20 cellular contexts compared by ENCODE assay signal in the genomic region with DNA sequence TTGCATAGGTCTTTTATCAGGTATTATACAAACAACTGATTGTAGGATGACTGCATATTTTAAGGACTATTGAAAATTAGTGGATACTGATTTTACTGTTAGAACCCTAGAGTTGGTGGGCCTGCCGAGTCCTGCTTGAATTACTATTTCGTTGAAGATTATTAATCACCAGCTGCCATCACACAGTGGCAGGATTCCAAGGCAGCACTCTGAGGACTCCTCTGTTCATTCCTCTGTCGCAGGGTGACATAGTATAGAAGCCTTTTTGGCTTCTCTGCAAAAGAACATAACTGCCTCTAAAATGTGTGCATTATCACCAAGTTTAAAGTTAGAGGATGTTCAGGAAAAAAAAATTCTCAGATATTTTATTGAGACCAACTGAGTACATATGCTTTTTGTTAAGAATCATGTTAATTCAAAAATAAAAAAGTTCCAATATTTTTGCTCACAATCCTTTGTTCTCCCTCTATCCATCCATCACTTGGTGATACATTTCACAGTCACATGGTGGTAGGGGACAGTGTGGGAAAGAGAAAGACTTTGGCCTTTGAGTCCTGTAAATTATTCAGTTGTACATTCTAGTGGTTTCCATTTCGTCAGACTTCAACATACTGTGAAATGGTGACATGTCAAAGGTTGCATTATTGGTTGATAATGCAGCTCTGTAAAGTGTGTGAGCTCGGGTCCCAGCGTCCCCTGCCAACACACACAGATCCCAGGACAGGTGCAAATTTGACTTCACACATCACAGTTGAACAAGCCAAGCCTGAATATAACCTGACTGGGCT.
DNase-seq lines count a peak whose midpoint lies in the region; TF ChIP-seq lines count a peak whose summit lies in the region.
"Had no signal": no experiment of that assay in that cellular context is flagged by ENCODE, and none has a peak within 500 bp of the region (broad histone marks: within the 10 kb centered on the region; RNA-seq: fewer than 3 reads in every experiment).

No MANE protein-coding gene starts in this region.

- no peaks in the 10 kb centered on the region for H3K27me3 ChIP-seq in layer of hippocampus (ENCODE audit: control insufficient read depth, insufficient read depth, low read length)
- no peaks in the 10 kb centered on the region for H3K27me3 ChIP-seq in Peyer's patch
- H3K27me3 ChIP-seq: transverse colon had no signal

- peak overlapping the region; percentile 74 for H3K27ac ChIP-seq in layer of hippocampus (ENCODE audit: low read depth, low read length)
- H3K27ac ChIP-seq in temporal lobe (ENCODE audit: low read depth, low read length) = peak overlapping the region; percentile 84
- H3K27ac ChIP-seq in Peyer's patch = no peak overlapping the region
- H3K27ac ChIP-seq: KMS-11, transverse colon had no signal

- H3K4me1 ChIP-seq in Peyer's patch = no peaks in the 10 kb centered on the region
- H3K4me1 ChIP-seq: transverse colon had no signal

- no peak for TF ChIP-seq POLR2A in Peyer's patch (IDR thresholded peaks at IDR 0.05)

- DNase-seq in NCI-H2171 (lab: John Stamatoyannopoulos, UW) (peak; percentile 39), astrocyte of the hippocampus (ENCODE audit: low read depth, low spot score) (peak; percentile 9), Peyer's patch (no peak), NOMO-1 (lab: John Stamatoyannopoulos, UW; ENCODE audit: unreplicated experiment in 2 of 2) (no peak), Kasumi-1 (lab: John Stamatoyannopoulos, UW) (no peak)
- DNase-seq: activated CD4-positive, alpha-beta T cell treated with anti-CD3 and anti-CD28 coated beads, Interleukin-2, amount 10 ng/mL, durations not matched to agents 24 days and 14 days; activated CD8-positive, alpha-beta memory T cell treated with anti-CD3 and anti-CD28 coated beads, Interleukin-2, amount 10 ng/mL, durations not matched to agents 7 days and 5 days; activated naive CD8-positive, alpha-beta T cell treated with anti-CD3 and anti-CD28 coated beads, Interleukin-2, amount 10 ng/mL, durations not matched to agents 7 days and 5 days; COR-L47; natural killer cell; NCI-H2029 treated with DMSO at 0.1 percent for 48 hours; NCI-H510A; SHP77 treated with DMSO at 0.1 percent for 48 hours; stimulated activated CD4-positive, alpha-beta T cell treated with anti-CD3 and anti-CD28 coated beads, Interleukin-2, amount 100 ng/mL, for 24 hours; stimulated activated naive CD4-positive, alpha-beta T cell; T-helper 1 cell; transverse colon had no signal

- H3K4me3 ChIP-seq in Peyer's patch = no peak overlapping the region
- H3K4me3 ChIP-seq: transverse colon had no signal

- H3K36me3 ChIP-seq in Peyer's patch = no peaks in the 10 kb centered on the region
- H3K36me3 ChIP-seq: transverse colon had no signal

- no peaks in the 10 kb centered on the region for H3K9me3 ChIP-seq in Peyer's patch
- H3K9me3 ChIP-seq: transverse colon had no signal

- TF ChIP-seq CTCF in Peyer's patch (IDR thresholded peaks at IDR 0.05) = no peak

Comparison
In these comparisons a context has a peak if more than half of its experiments do, and no peak if none do; other contexts are left out.
1. DNase-seq: peak in NCI-H2171 (single experiment) and astrocyte of the hippocampus (single experiment); none in Peyer's patch (0 of 3), NOMO-1 (0 of 2) and Kasumi-1 (0 of 2).
2. H3K27ac ChIP-seq: peak in layer of hippocampus (single experiment) and temporal lobe (single experiment); none in Peyer's patch (0 of 4).